In the genomic region with DNA sequence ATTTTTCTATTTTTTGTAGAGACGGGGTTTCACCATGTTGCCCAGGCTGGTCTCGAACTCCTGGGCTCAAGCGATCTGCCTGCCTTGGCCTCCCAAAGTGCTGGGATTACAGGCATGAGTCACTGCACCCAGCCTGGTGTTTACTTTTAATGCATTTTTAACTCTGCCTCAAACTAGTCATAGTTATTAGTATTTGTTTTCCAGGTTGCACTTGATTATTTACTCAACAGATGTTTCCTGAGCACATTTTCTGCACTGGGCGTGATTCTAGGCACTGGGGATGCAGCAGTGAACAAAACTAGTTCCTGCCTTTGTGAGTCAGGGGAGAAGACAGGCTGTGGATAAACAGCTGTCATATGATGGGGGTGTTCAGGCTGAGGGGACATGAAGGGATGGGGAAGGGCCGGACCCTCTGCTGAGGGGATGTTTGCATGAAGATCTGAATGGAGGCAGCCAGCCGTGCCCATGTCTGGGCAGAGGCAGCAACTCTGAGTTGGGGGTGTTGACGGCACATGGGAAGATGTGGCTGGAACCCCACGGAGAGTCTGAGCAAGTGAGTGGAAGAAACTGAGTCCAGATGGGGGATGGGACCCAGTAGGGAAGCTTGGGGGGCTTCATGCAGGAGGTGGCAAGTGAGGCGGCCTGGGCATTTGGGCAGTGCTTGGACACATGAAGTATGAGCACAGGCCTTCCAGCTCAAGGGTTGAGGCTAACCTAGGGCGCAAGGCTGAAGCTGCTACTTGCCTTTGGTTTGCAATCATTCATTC, we compare ENCODE assay signal across 22 cellular contexts. TPM values are rescaled to one million over a fixed set of nuclear protein-coding genes. Genes with fewer than 3 reads are reported as not detected.
DNase-seq lines count a peak whose midpoint lies in the region; ATAC-seq and TF ChIP-seq lines count a peak whose summit lies in the region.
"Had no signal": no experiment of that assay in that cellular context is flagged by ENCODE, and none has a peak within 500 bp of the region (broad histone marks: within the 10 kb centered on the region; RNA-seq: fewer than 3 reads in every experiment).

No MANE protein-coding gene starts in this region.

- TF ChIP-seq CTCF in endothelial cell (IDR thresholded peaks at IDR 0.05; ENCODE audit: unreplicated experiment) (no peak), upper lobe of right lung (IDR thresholded peaks at IDR 0.05) (no peak)

- H3K27me3 ChIP-seq in right cardiac atrium (ENCODE audit: control insufficient read depth, insufficient read depth) = no peaks in the 10 kb centered on the region
- H3K27me3 ChIP-seq in upper lobe of right lung = peaks cover 2% of the 10 kb centered on the region
- H3K27me3 ChIP-seq: right lobe of liver had no signal

- no peaks in the 10 kb centered on the region for H3K36me3 Mint-ChIP-seq in endothelial cell (ENCODE audit: low read depth, unreplicated experiment)
- H3K36me3 Mint-ChIP-seq: activated naive CD4-positive, alpha-beta T cell treated with anti-CD3 and anti-CD28 coated beads, Interleukin-2, amount 50 U/mL, for 72 hours; immature natural killer cell; stimulated activated naive B cell treated with anti-CD40 and anti-IgM and Interleukin-4, amounts not matched to agents 10 μg/mL and 1 μg/mL and 100 μg/mL, for 72 hours had no signal

- H3K36me3 ChIP-seq in upper lobe of right lung = no peaks in the 10 kb centered on the region
- H3K36me3 ChIP-seq: right lobe of liver, tibial artery had no signal

- no peaks in the 10 kb centered on the region for H3K9me3 Mint-ChIP-seq in endothelial cell (ENCODE audit: unreplicated experiment)
- H3K9me3 Mint-ChIP-seq: activated naive CD4-positive, alpha-beta T cell treated with anti-CD3 and anti-CD28 coated beads, Interleukin-2, amount 50 U/mL, for 72 hours had no signal

- DNase-seq in Right ventricle myocardium inferior (ENCODE audit: missing footprints) = peak; percentile 42
- DNase-seq in right cardiac atrium = no peak
- DNase-seq in NCI-H1694 treated with DMSO at 0.1 percent for 48 hours (lab: John Stamatoyannopoulos, UW) = peak; percentile 86
- no peak for DNase-seq in endothelial cell (ENCODE audit: low spot score)
- DNase-seq in upper lobe of right lung = peak; percentile 36
- DNase-seq in DMS 273 treated with DMSO at 0.1 percent for 48 hours (lab: John Stamatoyannopoulos, UW) = no peak
- DNase-seq in HPDE6-E6E7 (ENCODE audit: extremely low spot score) = no peak
- DNase-seq: activated CD4-positive, CD25-positive, alpha-beta regulatory T cell treated with anti-CD3 and anti-CD28 coated beads, Interleukin-2, amount 50 U/mL, for 72 hours; activated CD8-positive, alpha-beta memory T cell treated with anti-CD3 and anti-CD28 coated beads for 24 hours; GOT3; immature natural killer cell; left ventricle myocardium superior; NK-92 treated with Interleukin-12 subunit alpha and Interleukin-12 subunit beta, amount 100 ng/mL, for 24 hours; occipital lobe; right lobe of liver; stimulated activated naive B cell treated with anti-CD40 and anti-IgM and Interleukin-4, amounts not matched to agents 10 μg/mL and 1 μg/mL and 100 μg/mL, for 72 hours; tibial artery had no signal

- H3K27ac Mint-ChIP-seq in endothelial cell (ENCODE audit: unreplicated experiment) = peak overlapping the region; percentile 0
- H3K27ac Mint-ChIP-seq: activated naive CD4-positive, alpha-beta T cell treated with anti-CD3 and anti-CD28 coated beads, Interleukin-2, amount 50 U/mL, for 72 hours; immature natural killer cell; stimulated activated naive B cell treated with anti-CD40 and anti-IgM and Interleukin-4, amounts not matched to agents 10 μg/mL and 1 μg/mL and 100 μg/mL, for 72 hours had no signal

- H3K4me3 ChIP-seq in right cardiac atrium (ENCODE audit: low read length) (no peak overlapping the region), upper lobe of right lung (no peak overlapping the region)
- H3K4me3 ChIP-seq: right lobe of liver, tibial artery had no signal

- H3K27ac ChIP-seq in right cardiac atrium (ENCODE audit: low read length) (no peak overlapping the region), upper lobe of right lung (no peak overlapping the region)
- H3K27ac ChIP-seq: right lobe of liver, tibial artery had no signal

- ATAC-seq in Right ventricle myocardium inferior (no peak), right cardiac atrium (no peak), upper lobe of right lung (no peak), HG03565 (IDR thresholded peaks at IDR 0.05; ENCODE audit: unreplicated experiment) (no peak)
- ATAC-seq: activated naive CD4-positive, alpha-beta T cell treated with anti-CD3 and anti-CD28 coated beads, Interleukin-2, amount 50 U/mL, for 72 hours; left ventricle myocardium superior; stimulated activated naive B cell treated with anti-CD40 and anti-IgM and Interleukin-4, amounts not matched to agents 10 μg/mL and 1 μg/mL and 100 μg/mL, for 72 hours had no signal

- intact Hi-C loops in Right ventricle myocardium inferior (cut with DNase I) = no loop called here
- intact Hi-C loops in right cardiac atrium (cut with DNase I) = no loop called here
- intact Hi-C loops in upper lobe of right lung (cut with DNase I) = no loop called here

- peaks cover 8% of the 10 kb centered on the region for H3K4me1 Mint-ChIP-seq in endothelial cell (ENCODE audit: unreplicated experiment)
- H3K4me1 Mint-ChIP-seq: immature natural killer cell had no signal

- H3K9me3 ChIP-seq in right cardiac atrium (ENCODE audit: control insufficient read depth, low read length) = no peaks in the 10 kb centered on the region
- no peaks in the 10 kb centered on the region for H3K9me3 ChIP-seq in upper lobe of right lung
- H3K9me3 ChIP-seq: right lobe of liver, tibial artery had no signal

- H3K4me1 ChIP-seq in right cardiac atrium (ENCODE audit: control insufficient read depth, insufficient read depth, low read length) (no peaks in the 10 kb centered on the region), upper lobe of right lung (no peaks in the 10 kb centered on the region)
- H3K4me1 ChIP-seq: right lobe of liver, tibial artery had no signal

- H3K27me3 Mint-ChIP-seq in endothelial cell (ENCODE audit: unreplicated experiment) = peaks cover 10% of the 10 kb centered on the region

- WGBS in right cardiac atrium = 76% methylated on average over 10 of the region's 10 CpGs

- H3K4me3 Mint-ChIP-seq in endothelial cell (ENCODE audit: unreplicated experiment) = no peak overlapping the region
- H3K4me3 Mint-ChIP-seq: immature natural killer cell; stimulated activated naive B cell treated with anti-CD40 and anti-IgM and Interleukin-4, amounts not matched to agents 10 μg/mL and 1 μg/mL and 100 μg/mL, for 72 hours had no signal

RNA-seq across cellular contexts. Expression of a gene that starts 34.4 kb away (rescaled TPM):
- not detected for total RNA-seq in Right ventricle myocardium inferior
- under 1 TPM in 1 of 4 donors, not detected in 3; 0.38 TPM for total RNA-seq in right cardiac atrium
- 0.05 TPM for polyA plus RNA-seq in right cardiac atrium
- 0.18 TPM for total RNA-seq in endothelial cell (ENCODE audit: unreplicated experiment)
- not detected for total RNA-seq in upper lobe of right lung
- total RNA-seq: activated naive CD4-positive, alpha-beta T cell treated with anti-CD3 and anti-CD28 coated beads, Interleukin-2, amount 50 U/mL, for 72 hours; astrocyte; chondrocyte; left ventricle myocardium superior; MCF 10A had no signal
- polyA plus RNA-seq: immature natural killer cell had no signal

Comparison
In these comparisons a context has a peak if more than half of its experiments do, and no peak if none do; other contexts are left out.
1. DNase-seq: peak in Right ventricle myocardium inferior (single experiment), NCI-H1694 treated with DMSO at 0.1 percent for 48 hours (single experiment) and upper lobe of right lung (single experiment); none in right cardiac atrium (0 of 3), endothelial cell (single experiment), DMS 273 treated with DMSO at 0.1 percent for 48 hours (single experiment) and HPDE6-E6E7 (single experiment).